ENCODE assay signal across 11 cellular contexts in the genomic region with DNA sequence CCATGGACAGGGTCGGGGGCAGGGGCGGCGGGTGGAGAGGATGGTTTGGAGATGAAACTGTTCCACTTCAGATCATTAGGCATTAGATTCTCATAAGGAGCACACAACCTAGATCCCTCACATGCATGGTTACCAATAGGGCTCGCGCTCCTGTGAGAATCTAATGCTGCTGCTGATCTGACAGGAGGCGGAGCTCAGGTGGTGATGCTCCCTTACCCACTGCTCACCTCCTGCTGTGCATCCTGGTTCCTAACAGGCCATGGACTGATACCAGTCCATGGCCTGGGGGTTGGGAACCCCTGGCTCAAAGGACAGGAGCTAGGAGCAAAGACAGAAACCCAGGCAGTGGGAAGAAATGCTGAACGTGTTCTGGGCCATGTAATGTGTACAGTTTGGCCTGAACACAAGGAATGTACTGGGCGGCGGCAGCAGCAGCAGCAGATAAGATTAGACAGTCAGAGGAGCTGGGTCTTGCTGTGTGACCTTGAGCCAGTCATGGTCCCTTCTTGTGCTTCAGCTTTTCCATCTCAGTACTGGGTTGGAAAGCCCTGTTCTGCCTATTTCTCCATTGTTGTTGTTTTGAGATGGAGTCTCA.
"Had no signal": no experiment of that assay in that cellular context is flagged by ENCODE, and none has a peak within 500 bp of the region (broad histone marks: within the 10 kb centered on the region; RNA-seq: fewer than 3 reads in every experiment).

No MANE protein-coding gene starts in this region.

- ATAC-seq: lower lobe of right lung had no signal

- H3K27me3 ChIP-seq: neutrophil, transverse colon had no signal

- DNase-seq: activated naive CD4-positive, alpha-beta T cell treated with anti-CD3 and anti-CD28 coated beads for 36 hours; central memory CD4-positive, alpha-beta T cell; effector memory CD4-positive, alpha-beta T cell; hippocampal formation; lower lobe of right lung; SW 1271; transverse colon had no signal

- H3K27ac Mint-ChIP-seq: activated naive CD4-positive, alpha-beta T cell treated with anti-CD3 and anti-CD28 coated beads for 36 hours; mesothelial cell of epicardium had no signal

- H3K4me3 Mint-ChIP-seq: activated naive CD4-positive, alpha-beta T cell treated with anti-CD3 and anti-CD28 coated beads for 36 hours; mesothelial cell of epicardium had no signal

- H3K27ac ChIP-seq: epithelial cell of prostate, lower lobe of right lung, neutrophil, skin epidermis had no signal

- H3K9me3 Mint-ChIP-seq: activated naive CD4-positive, alpha-beta T cell treated with anti-CD3 and anti-CD28 coated beads for 36 hours; mesothelial cell of epicardium had no signal

- H3K9me3 ChIP-seq: lower lobe of right lung, neutrophil, transverse colon had no signal

- H3K36me3 Mint-ChIP-seq: mesothelial cell of epicardium had no signal

- H3K4me1 ChIP-seq: lower lobe of right lung had no signal

- H3K4me3 ChIP-seq: lower lobe of right lung, skin epidermis, transverse colon had no signal

- H3K36me3 ChIP-seq: lower lobe of right lung, neutrophil, transverse colon had no signal
